ENCODE assay signal across 9 cellular contexts in genomic region chr4:104490096-104490769, GRCh38. TPM values are rescaled to one million over a fixed set of nuclear protein-coding genes. Genes with fewer than 3 reads are reported as not detected.
DNase-seq lines count a peak whose midpoint lies in the region; ATAC-seq, FAIRE-seq and TF ChIP-seq lines count a peak whose summit lies in the region.
"Had no signal": no experiment of that assay in that cellular context is flagged by ENCODE, and none has a peak within 500 bp of the region (broad histone marks: within the 10 kb centered on the region; RNA-seq: fewer than 3 reads in every experiment).

No MANE protein-coding gene starts in this region.

- in situ Hi-C loops in gastrocnemius medialis (cut with MboI; ENCODE audit: low sequenced_read_pairs in 4 of 4): no loop called here

- peak; percentile 51 for FAIRE-seq in D721Med (lab: Jason Lieb, UNC)
- FAIRE-seq in GM19239 (lab: Jason Lieb, UNC): peak; percentile 84

- intact Hi-C loops in right cardiac atrium (cut with DNase I) (no loop called here), gastrocnemius medialis (cut with DNase I; ENCODE audit: low total_unique reads) (loop anchor here (5.0 kb wide), 1 partner anchor 982 kb away; the partner anchor contains the start of gene PPA2)

- H3K27ac ChIP-seq in WERI-Rb-1 (peak overlapping the region; percentile 98), right cardiac atrium (ENCODE audit: low read length) (peak overlapping the region; percentile 94), gastrocnemius medialis (peak overlapping the region in 3 of 4 donors; percentile 28 to 57 (median 42))

- no peak for DNase-seq in D721Med (ENCODE audit: insufficient read length, low spot score)
- no peak for DNase-seq in GM19239 (ENCODE audit: insufficient read length, low spot score)
- peak; percentile 39 for DNase-seq in WERI-Rb-1
- DNase-seq in right cardiac atrium: peak in 2 of 3 donors; percentile 20 to 32
- no peak for DNase-seq in gastrocnemius medialis
- DNase-seq in stimulated activated CD4-positive, alpha-beta T cell treated with anti-CD3 and anti-CD28 coated beads, Interleukin-2, amount 100 ng/mL, for 24 hours: no peak
- DNase-seq in kidney tubule cell (ENCODE audit: low spot score): no peak

- peak; percentile 39 for ATAC-seq in HG03135 (IDR thresholded peaks at IDR 0.05; ENCODE audit: unreplicated experiment)
- no peak for ATAC-seq in right cardiac atrium
- ATAC-seq in gastrocnemius medialis: peak in 1 of 2 donors; percentile 35

- WGBS in right cardiac atrium: 50% methylated on average over 7 of the region's 7 CpGs

- peak overlapping the region; percentile 83 for H3K4me3 ChIP-seq in WERI-Rb-1 (ENCODE audit: low read depth, low read length)
- peak overlapping the region; percentile 59 for H3K4me3 ChIP-seq in right cardiac atrium (ENCODE audit: low read length)
- H3K4me3 ChIP-seq in gastrocnemius medialis: peak overlapping the region; percentile 62 to 68 (median 64)

- H3K9me3 ChIP-seq in WERI-Rb-1 (ENCODE audit: severe bottlenecking) (no peaks in the 10 kb centered on the region), right cardiac atrium (ENCODE audit: control insufficient read depth, low read length) (no peaks in the 10 kb centered on the region), gastrocnemius medialis (no peaks in the 10 kb centered on the region)

- H3K4me1 ChIP-seq in right cardiac atrium (ENCODE audit: control insufficient read depth, insufficient read depth, low read length) (no peaks in the 10 kb centered on the region), gastrocnemius medialis (peaks cover 5 to 6% of the 10 kb centered on the region in 2 donors)

- TF ChIP-seq CTCF in D721Med (IDR thresholded peaks at IDR 0.05; ENCODE audit: insufficient read depth, missing control alignments) (no peak), WERI-Rb-1 (IDR thresholded peaks at IDR 0.05; ENCODE audit: low read depth, low read length) (no peak), gastrocnemius medialis (IDR thresholded peaks at IDR 0.05 in 4 of 5, conservative IDR thresholded peaks at IDR 0.05 in 1 of 5) (no peak)

- H3K36me3 ChIP-seq in WERI-Rb-1 (0 out of 2 replicates have a peak, but pooled peaks cover 1% of the 10 kb centered on the region), gastrocnemius medialis (no peaks in the 10 kb centered on the region)

- no peaks in the 10 kb centered on the region for H3K27me3 ChIP-seq in WERI-Rb-1 (ENCODE audit: insufficient read depth, low read depth, severe bottlenecking)
- no peaks in the 10 kb centered on the region for H3K27me3 ChIP-seq in right cardiac atrium (ENCODE audit: control insufficient read depth, insufficient read depth)
- H3K27me3 ChIP-seq in gastrocnemius medialis: peaks cover 7 to 19% (median 7%) of the 10 kb centered on the region in 3 donors

- no peak for TF ChIP-seq POLR2A in gastrocnemius medialis (IDR thresholded peaks at IDR 0.05)

RNA-seq across cellular contexts. Expression of gene CXXC4, which starts 4.5 kb away (rescaled TPM):
- total RNA-seq in right cardiac atrium (10 to 100 TPM in 1 of 4 donors, 1 to 10 TPM in 3; 3.7 to 12.2 (median 7.2) TPM), gastrocnemius medialis (under 1 TPM in 3 of 4 donors, not detected in 1; 0.17 to 0.36 (median 0.24) TPM)
- polyA plus RNA-seq in right cardiac atrium: 2.5 TPM
- total RNA-seq: T-helper 1 cell treated with Interleukin-12 subunit alpha and Interleukin-12 subunit beta and Interleukin-4 antibody, amounts not matched to agents 30 ng/mL and 1 ng/mL, for 36 hours had no signal

Comparison
In these comparisons a context has a peak if more than half of its experiments do, and no peak if none do; other contexts are left out.
1. DNase-seq: peak in WERI-Rb-1 (single experiment) and right cardiac atrium (2 of 3); none in D721Med (single experiment), GM19239 (single experiment), gastrocnemius medialis (0 of 2), stimulated activated CD4-positive, alpha-beta T cell treated with anti-CD3 and anti-CD28 coated beads, Interleukin-2, amount 100 ng/mL, for 24 hours (0 of 2) and kidney tubule cell (single experiment).
2. H3K27ac ChIP-seq: peak in every context shown above with its lines; median percentile 98 in WERI-Rb-1; 94 in right cardiac atrium; 42 in gastrocnemius medialis.
3. Peak in every context shown above with its lines, with median percentiles within 50 percentile points of each other: H3K4me3 ChIP-seq.